25 cellular contexts compared by ENCODE assay signal in genomic region chr4:16139066-16139945, GRCh38. TPM values are rescaled to one million over a fixed set of nuclear protein-coding genes. Genes with fewer than 3 reads are reported as not detected.
"Had no signal": no experiment of that assay in that cellular context is flagged by ENCODE, and none has a peak within 500 bp of the region (broad histone marks: within the 10 kb centered on the region; RNA-seq: fewer than 3 reads in every experiment).

No MANE protein-coding gene starts in this region.

- H3K27me3 ChIP-seq: tibial artery, uterus had no signal

- H3K4me3 ChIP-seq: adrenal gland, left ventricle myocardium inferior, skin epidermis, tibial artery, uterus had no signal

- H3K9me3 ChIP-seq: adrenal gland, uterus had no signal

- H3K9ac ChIP-seq: parathyroid adenoma had no signal

- ATAC-seq: activated CD8-positive, alpha-beta T cell treated with anti-CD3 and anti-CD28 coated beads, Interleukin-2, amount 10 ng/mL, durations not matched to agents 7 days and 5 days; activated naive CD4-positive, alpha-beta T cell treated with anti-CD3 and anti-CD28 coated beads, Interleukin-2, amount 50 U/mL, for 72 hours; activated T-helper 17 cell treated with anti-CD3 and anti-CD28 coated beads, Interleukin-2, amount 50 U/mL, for 72 hours; right cardiac atrium had no signal

- H3K27ac ChIP-seq: adrenal gland, left ventricle myocardium inferior, parathyroid adenoma, skin epidermis, uterus had no signal

- DNase-seq: activated CD4-positive, alpha-beta T cell treated with anti-CD3 and anti-CD28 coated beads for 1 hour; activated CD4-positive, alpha-beta T cell treated with anti-CD3 and anti-CD28 coated beads, Interleukin-2, amount 50 U/mL, for 1 hour; activated CD8-positive, alpha-beta T cell treated with anti-CD3 and anti-CD28 coated beads, Interleukin-2, amount 10 ng/mL, durations not matched to agents 7 days and 5 days; activated T-cell treated with anti-CD3 and anti-CD28 coated beads, Interleukin-2, amount 50 U/mL, for 24 hours; adrenal gland; cerebellar nuclear complex; cortex of kidney; foreskin fibroblast; immature natural killer cell; left ventricle myocardium inferior; mammary epithelial cell; nephron progenitor cell; nucleus accumbens; stimulated activated CD4-positive, alpha-beta T cell treated with anti-CD3 and anti-CD28 coated beads, Interleukin-1b, Interleukin-23, amount 100 ng/mL, for 48 hours; substantia nigra; T-helper 9 cell; tibial artery; uterus had no signal

- H3K36me3 ChIP-seq: adrenal gland, left ventricle myocardium inferior, tibial artery, uterus had no signal

- H3K4me1 ChIP-seq: adrenal gland, left ventricle myocardium inferior, parathyroid adenoma, uterus had no signal

- H3K79me2 ChIP-seq: parathyroid adenoma had no signal

- H2AFZ ChIP-seq: parathyroid adenoma had no signal

RNA-seq across cellular contexts. Expression of gene PROM1, which starts 55.5 kb away (rescaled TPM):
- total RNA-seq: activated CD8-positive, alpha-beta T cell treated with anti-CD3 and anti-CD28 coated beads, Interleukin-2, amount 10 ng/mL, durations not matched to agents 7 days and 5 days; pulmonary artery endothelial cell; T-helper 1 cell treated with Interleukin-12 subunit alpha and Interleukin-12 subunit beta and Interleukin-4 antibody, amounts not matched to agents 30 ng/mL and 1 ng/mL, for 36 hours had no signal
